8 cellular contexts compared by ENCODE assay signal in genomic region chr1:24555591-24556413, GRCh38. TPM values are rescaled to one million over a fixed set of nuclear protein-coding genes. Genes with fewer than 3 reads are reported as not detected.
DNase-seq lines count a peak whose midpoint lies in the region; ATAC-seq and TF ChIP-seq lines count a peak whose summit lies in the region.

A gene with protein sequence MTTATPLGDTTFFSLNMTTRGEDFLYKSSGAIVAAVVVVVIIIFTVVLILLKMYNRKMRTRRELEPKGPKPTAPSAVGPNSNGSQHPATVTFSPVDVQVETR (plus strand): TSS chr1:24556087. CDS start chr1:24595431, 39,344 bp downstream.

- H3K4me3 Mint-ChIP-seq in Calu3 (ENCODE audit: low read depth, unreplicated experiment), result peak within 1 kb of the TSS; percentile 96

- BruUV-seq in Calu3 (replicated peaks; lab: Mats Ljungman, UMichigan), result no TSS peak

- intact Hi-C loops in Calu3 (cut with micrococcal nuclease; ENCODE audit: unreplicated experiment) (loop anchor here (5.0 kb wide), 1 partner anchor 81 kb away; no protein-coding TSS in a partner anchor), thyroid gland (cut with DNase I) (loop anchor here (10.0 kb wide), 1 partner anchor 79 kb away; no protein-coding TSS in a partner anchor)

- H3K9me3 ChIP-seq in lung (ENCODE audit: control insufficient read depth in 2 of 2, insufficient read depth in 1 of 2, low read length in 1 of 2) (no peaks in the 10 kb centered on the region), thyroid gland (no peaks in the 10 kb centered on the region)

- peaks cover 39% of the 10 kb centered on the region for H3K4me1 Mint-ChIP-seq in Calu3 (ENCODE audit: low read depth, unreplicated experiment)

- H3K36me3 Mint-ChIP-seq in Calu3 (ENCODE audit: insufficient read depth, unreplicated experiment), result peaks cover 51% of the 10 kb centered on the region

- H3K27me3 ChIP-seq in lung (ENCODE audit: control insufficient read depth, insufficient read depth) (no peaks in the 10 kb centered on the region), thyroid gland (no peaks in the 10 kb centered on the region)

- CTCF ChIA-PET in Calu3 (lab: Charles Lee), result interaction anchor here (0.6 to 1.2 kb wide), 4 partner anchors 12 to 610 kb away, joined by 3 to 9 read pairs (median 4); no protein-coding TSS in a partner anchor

- H3K27ac Mint-ChIP-seq in Calu3 (ENCODE audit: unreplicated experiment), result peak within 1 kb of the TSS; percentile 80

- H3K4me1 ChIP-seq in lung (ENCODE audit: control insufficient read depth in 2 of 2, insufficient read depth in 2 of 2, low read length in 2 of 2) (no peaks in the 10 kb centered on the region), thyroid gland (peaks cover 5 to 38% of the 10 kb centered on the region in 2 donors)

- TF ChIP-seq POLR2A in thyroid gland (IDR thresholded peaks at IDR 0.05), result peak in 1 of 2 donors; percentile 23

- H3K27ac ChIP-seq in lung (ENCODE audit: low read depth in 1 of 2, low read length in 1 of 2), result peak within 1 kb of the TSS in 1 of 2 donors; percentile 59
- H3K27ac ChIP-seq in thyroid gland, result peak within 1 kb of the TSS; percentile 46 to 75 (median 58)

- WGBS in lung, 2 donors, result 1 to 2% methylated on average over 48 to 61 of the region's 61 CpGs
- 7 to 10% methylated on average over 13 to 19 of the region's 61 CpGs for WGBS in thyroid gland, 2 donors

- DNase-seq in Calu3 (peak; percentile 83), SW480 (ENCODE audit: low spot score) (peak; percentile 21), T47D (ENCODE audit: low read depth in 1 of 2, low spot score in 1 of 2) (peak; percentile 57 to 60), lung (ENCODE audit: low spot score) (peak; percentile 65), thyroid gland (peak; percentile 80 to 83), midbrain (lab: John Stamatoyannopoulos, UW) (no peak)

- in situ Hi-C loops in T47D (cut with HindIII; ENCODE audit: low pct_unique_long_range_greater_than_20kb, low sequenced_read_pairs), result no loop called here

- H3K9me3 Mint-ChIP-seq in Calu3 (ENCODE audit: low read depth, unreplicated experiment), result no peaks in the 10 kb centered on the region

- H3K4me3 ChIP-seq in lung (peak within 1 kb of the TSS; percentile 18), thyroid gland (replicated peaks in 1 of 3) (peak within 1 kb of the TSS in 2 of 3 donors; percentile 15 to 30)

- no peaks in the 10 kb centered on the region for H3K27me3 Mint-ChIP-seq in Calu3 (ENCODE audit: unreplicated experiment)

- H3K36me3 ChIP-seq in lung (ENCODE audit: control insufficient read depth in 2 of 2, insufficient read depth in 2 of 2, low read length in 2 of 2) (no peaks in the 10 kb centered on the region), thyroid gland (no peaks in the 10 kb centered on the region)

- ATAC-seq in lung (ENCODE audit: insufficient read depth, low FRiP score) (peak; percentile 78), GM18520 (IDR thresholded peaks at IDR 0.05; ENCODE audit: unreplicated experiment) (no peak), HG03196 (IDR thresholded peaks at IDR 0.05; ENCODE audit: unreplicated experiment) (no peak)

- TF ChIP-seq CTCF in Calu3 (IDR thresholded peaks at IDR 0.05; ENCODE audit: unreplicated experiment) (no peak), lung (IDR thresholded peaks at IDR 0.05; ENCODE audit: control extremely low read depth, extremely low read depth) (no peak), thyroid gland (IDR thresholded peaks at IDR 0.05) (peak in 4 of 6 experiments; percentile 3 to 31 (median 14))

RNA-seq across cellular contexts. Expression of the gene that starts here (rescaled TPM):
- 63.9 and 78.8 TPM in 2 replicates for total RNA-seq in Calu3 (2022)
- total RNA-seq in lung, result 10 to 100 TPM in 1 of 2 donors, 1 to 10 TPM in 1; 6.5 to 20.2 TPM
- 1 to 10 TPM; 1.5 to 5.2 TPM for polyA plus RNA-seq in lung
- total RNA-seq in thyroid gland, result 1 to 10 TPM; 2.8 to 9.4 (median 7.3) TPM

Comparison
In these comparisons a context has a peak if more than half of its experiments do, and no peak if none do; other contexts are left out.
1. CTCF ChIP-seq: peak in thyroid gland (4 of 6); none in Calu3 (single experiment) and lung (single experiment).